ENCODE assay signal across 1 cellular context in the genomic region with DNA sequence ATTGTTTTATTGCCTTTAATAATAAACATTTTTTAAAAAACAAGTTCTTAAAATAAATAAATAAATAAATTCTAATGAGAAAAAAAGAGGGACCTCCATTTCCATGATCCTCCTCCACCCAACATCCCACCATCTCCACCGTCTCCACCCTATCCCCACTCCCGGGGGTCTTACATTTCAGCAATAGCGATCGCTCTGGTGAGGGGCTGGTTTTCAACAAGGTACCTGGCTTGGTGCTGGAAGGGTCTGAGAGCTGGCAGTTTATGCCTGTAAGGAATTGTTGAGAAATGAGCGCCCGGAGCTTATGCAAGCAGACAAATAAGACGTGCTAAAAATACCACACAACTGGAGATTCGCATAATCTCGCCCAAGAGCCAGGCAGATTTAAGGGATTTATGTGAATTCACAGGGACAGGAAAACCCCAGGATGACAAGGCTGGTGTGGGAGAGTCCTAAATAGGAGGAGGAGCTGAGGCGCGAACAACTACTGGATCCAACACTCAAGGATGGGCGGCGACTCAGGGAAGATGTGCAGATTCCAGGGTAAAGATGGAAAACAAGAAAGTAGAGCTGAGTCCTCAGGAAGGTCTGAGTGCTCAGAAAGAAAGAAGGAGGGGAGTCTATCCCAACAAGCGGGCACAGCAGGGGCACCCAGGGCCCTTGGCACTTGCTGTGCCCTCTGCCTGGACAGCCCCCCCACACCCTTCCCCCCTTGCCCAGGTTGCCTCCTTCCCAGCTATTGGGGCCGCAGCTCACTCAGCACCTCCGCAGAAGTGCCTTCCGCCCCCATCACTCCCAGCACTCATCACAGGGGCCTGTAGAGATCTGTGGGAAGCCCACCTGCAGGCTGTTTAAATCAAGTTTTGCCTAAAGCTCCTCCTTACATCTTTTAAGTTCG.
TF ChIP-seq lines count a peak whose summit lies in the region.

No MANE protein-coding gene starts in this region.

TF ChIP-seq in GM23338, 12 proteins besides CTCF, POLR2A, EP300 and RAD21 (continued from another document):
- TF ChIP-seq, protein P1, sequence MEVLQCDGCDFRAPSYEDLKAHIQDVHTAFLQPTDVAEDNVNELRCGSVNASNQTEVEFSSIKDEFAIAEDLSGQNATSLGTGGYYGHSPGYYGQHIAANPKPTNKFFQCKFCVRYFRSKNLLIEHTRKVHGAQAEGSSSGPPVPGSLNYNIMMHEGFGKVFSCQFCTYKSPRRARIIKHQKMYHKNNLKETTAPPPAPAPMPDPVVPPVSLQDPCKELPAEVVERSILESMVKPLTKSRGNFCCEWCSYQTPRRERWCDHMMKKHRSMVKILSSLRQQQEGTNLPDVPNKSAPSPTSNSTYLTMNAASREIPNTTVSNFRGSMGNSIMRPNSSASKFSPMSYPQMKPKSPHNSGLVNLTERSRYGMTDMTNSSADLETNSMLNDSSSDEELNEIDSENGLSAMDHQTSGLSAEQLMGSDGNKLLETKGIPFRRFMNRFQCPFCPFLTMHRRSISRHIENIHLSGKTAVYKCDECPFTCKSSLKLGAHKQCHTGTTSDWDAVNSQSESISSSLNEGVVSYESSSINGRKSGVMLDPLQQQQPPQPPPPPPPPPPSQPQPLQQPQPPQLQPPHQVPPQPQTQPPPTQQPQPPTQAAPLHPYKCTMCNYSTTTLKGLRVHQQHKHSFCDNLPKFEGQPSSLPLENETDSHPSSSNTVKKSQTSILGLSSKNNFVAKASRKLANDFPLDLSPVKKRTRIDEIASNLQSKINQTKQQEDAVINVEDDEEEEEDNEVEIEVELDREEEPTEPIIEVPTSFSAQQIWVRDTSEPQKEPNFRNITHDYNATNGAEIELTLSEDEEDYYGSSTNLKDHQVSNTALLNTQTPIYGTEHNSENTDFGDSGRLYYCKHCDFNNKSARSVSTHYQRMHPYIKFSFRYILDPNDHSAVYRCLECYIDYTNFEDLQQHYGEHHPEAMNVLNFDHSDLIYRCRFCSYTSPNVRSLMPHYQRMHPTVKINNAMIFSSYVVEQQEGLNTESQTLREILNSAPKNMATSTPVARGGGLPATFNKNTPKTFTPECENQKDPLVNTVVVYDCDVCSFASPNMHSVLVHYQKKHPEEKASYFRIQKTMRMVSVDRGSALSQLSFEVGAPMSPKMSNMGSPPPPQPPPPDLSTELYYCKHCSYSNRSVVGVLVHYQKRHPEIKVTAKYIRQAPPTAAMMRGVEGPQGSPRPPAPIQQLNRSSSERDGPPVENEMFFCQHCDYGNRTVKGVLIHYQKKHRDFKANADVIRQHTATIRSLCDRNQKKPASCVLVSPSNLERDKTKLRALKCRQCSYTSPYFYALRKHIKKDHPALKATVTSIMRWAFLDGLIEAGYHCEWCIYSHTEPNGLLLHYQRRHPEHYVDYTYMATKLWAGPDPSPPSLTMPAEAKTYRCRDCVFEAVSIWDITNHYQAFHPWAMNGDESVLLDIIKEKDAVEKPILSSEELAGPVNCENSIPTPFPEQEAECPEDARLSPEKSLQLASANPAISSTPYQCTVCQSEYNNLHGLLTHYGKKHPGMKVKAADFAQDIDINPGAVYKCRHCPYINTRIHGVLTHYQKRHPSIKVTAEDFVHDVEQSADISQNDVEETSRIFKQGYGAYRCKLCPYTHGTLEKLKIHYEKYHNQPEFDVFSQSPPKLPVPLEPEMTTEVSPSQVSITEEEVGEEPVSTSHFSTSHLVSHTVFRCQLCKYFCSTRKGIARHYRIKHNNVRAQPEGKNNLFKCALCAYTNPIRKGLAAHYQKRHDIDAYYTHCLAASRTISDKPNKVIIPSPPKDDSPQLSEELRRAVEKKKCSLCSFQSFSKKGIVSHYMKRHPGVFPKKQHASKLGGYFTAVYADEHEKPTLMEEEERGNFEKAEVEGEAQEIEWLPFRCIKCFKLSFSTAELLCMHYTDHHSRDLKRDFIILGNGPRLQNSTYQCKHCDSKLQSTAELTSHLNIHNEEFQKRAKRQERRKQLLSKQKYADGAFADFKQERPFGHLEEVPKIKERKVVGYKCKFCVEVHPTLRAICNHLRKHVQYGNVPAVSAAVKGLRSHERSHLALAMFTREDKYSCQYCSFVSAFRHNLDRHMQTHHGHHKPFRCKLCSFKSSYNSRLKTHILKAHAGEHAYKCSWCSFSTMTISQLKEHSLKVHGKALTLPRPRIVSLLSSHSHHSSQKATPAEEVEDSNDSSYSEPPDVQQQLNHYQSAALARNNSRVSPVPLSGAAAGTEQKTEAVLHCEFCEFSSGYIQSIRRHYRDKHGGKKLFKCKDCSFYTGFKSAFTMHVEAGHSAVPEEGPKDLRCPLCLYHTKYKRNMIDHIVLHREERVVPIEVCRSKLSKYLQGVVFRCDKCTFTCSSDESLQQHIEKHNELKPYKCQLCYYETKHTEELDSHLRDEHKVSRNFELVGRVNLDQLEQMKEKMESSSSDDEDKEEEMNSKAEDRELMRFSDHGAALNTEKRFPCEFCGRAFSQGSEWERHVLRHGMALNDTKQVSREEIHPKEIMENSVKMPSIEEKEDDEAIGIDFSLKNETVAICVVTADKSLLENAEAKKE (CRISPR knock-in tag; IDR thresholded peaks at IDR 0.05): no peak
